In genomic region chr1:9289724-9290493, GRCh38 we compare ENCODE assay signal across 10 cellular contexts. TPM values are rescaled to one million over a fixed set of nuclear protein-coding genes. Genes with fewer than 3 reads are reported as not detected.
DNase-seq lines count a peak whose midpoint lies in the region; ATAC-seq and TF ChIP-seq lines count a peak whose summit lies in the region.
"Had no signal": no experiment of that assay in that cellular context is flagged by ENCODE, and none has a peak within 500 bp of the region (broad histone marks: within the 10 kb centered on the region; RNA-seq: fewer than 3 reads in every experiment).

No MANE protein-coding gene starts in this region.

- DNase-seq in H4 (ENCODE audit: low spot score) (peak; percentile 59), T-cell (no peak), foreskin fibroblast (peak; percentile 89 to 95), COLO829 (ENCODE audit: low spot score) (no peak)
- no peak for DNase-seq in activated T-helper 2 cell treated with anti-CD3 and anti-CD28 coated beads, Interferon-gamma antibody, Interleukin-2, Interleukin-4, amounts not matched to agents 10 μg/mL and 5 μg/mL and 100 μg/mL, durations not matched to agents 14 hours and 24 hours and 36 hours (ENCODE audit: low spot score)

- peak overlapping the region in 14 of 21 experiments; percentile 27 to 97 (median 65) for H3K27ac ChIP-seq in skin epidermis

- no peak for TF ChIP-seq CTCF in foreskin fibroblast (IDR thresholded peaks at IDR 0.05; ENCODE audit: low read depth, low read length)

- POLR2A ChIA-PET in T-cell (lab: Charles Lee), result interaction anchor here (0.5 to 0.6 kb wide), 3 partner anchors 13 to 1254 kb away, joined by 3 to 4 read pairs (median 4); no protein-coding TSS in a partner anchor

- intact Hi-C loops in activated T-helper 2 cell treated with anti-CD3 and anti-CD28 coated beads, Interferon-gamma antibody, Interleukin-2, Interleukin-4, amounts not matched to agents 10 μg/mL and 5 μg/mL and 100 μg/mL, durations not matched to agents 14 hours and 24 hours and 36 hours (cut with micrococcal nuclease), result loop anchor here (1.0 to 5.0 kb wide), 3 partner anchors 137 to 201 kb away; no protein-coding TSS in a partner anchor

- no peak overlapping the region for H3K4me3 Mint-ChIP-seq in T-cell
- H3K4me3 Mint-ChIP-seq in activated T-helper 2 cell treated with anti-CD3 and anti-CD28 coated beads, Interferon-gamma antibody, Interleukin-2, Interleukin-4, amounts not matched to agents 10 μg/mL and 5 μg/mL and 100 μg/mL, durations not matched to agents 14 hours and 24 hours and 36 hours (ENCODE audit: low read depth), result no peak overlapping the region
- H3K4me3 Mint-ChIP-seq: activated B cell treated with CpG ODN at 0.5 μM for 24 hours had no signal

- H3K4me1 Mint-ChIP-seq in T-cell, result peaks cover 12 to 30% (median 13%) of the 10 kb centered on the region in 3 donors
- H3K4me1 Mint-ChIP-seq in activated T-helper 2 cell treated with anti-CD3 and anti-CD28 coated beads, Interferon-gamma antibody, Interleukin-2, Interleukin-4, amounts not matched to agents 10 μg/mL and 5 μg/mL and 100 μg/mL, durations not matched to agents 14 hours and 24 hours and 36 hours (ENCODE audit: low read depth), result peaks cover 26% of the 10 kb centered on the region

- H3K27me3 Mint-ChIP-seq in T-cell, result no peaks in the 10 kb centered on the region
- no peaks in the 10 kb centered on the region for H3K27me3 Mint-ChIP-seq in activated T-helper 2 cell treated with anti-CD3 and anti-CD28 coated beads, Interferon-gamma antibody, Interleukin-2, Interleukin-4, amounts not matched to agents 10 μg/mL and 5 μg/mL and 100 μg/mL, durations not matched to agents 14 hours and 24 hours and 36 hours (ENCODE audit: low read depth)
- H3K27me3 Mint-ChIP-seq: activated B cell treated with CpG ODN at 0.5 μM for 24 hours had no signal

- CTCF ChIA-PET in T-cell (lab: Charles Lee), result interaction anchor here (0.5 to 2.6 kb wide), 12 partner anchors 17 to 651 kb away, joined by 3 to 44 read pairs (median 5); no protein-coding TSS in a partner anchor

- H3K4me3 ChIP-seq in foreskin fibroblast (ENCODE audit: low read depth in 1 of 2, low read length in 2 of 2) (no peak overlapping the region), skin epidermis (no peak overlapping the region)

- H3K36me3 Mint-ChIP-seq in T-cell, result peaks cover 3% of the 10 kb centered on the region
- H3K36me3 Mint-ChIP-seq in activated T-helper 2 cell treated with anti-CD3 and anti-CD28 coated beads, Interferon-gamma antibody, Interleukin-2, Interleukin-4, amounts not matched to agents 10 μg/mL and 5 μg/mL and 100 μg/mL, durations not matched to agents 14 hours and 24 hours and 36 hours (ENCODE audit: low read depth), result peaks cover 20% of the 10 kb centered on the region

- peak overlapping the region; percentile 64 to 66 for H3K27ac Mint-ChIP-seq in T-cell
- no peak overlapping the region for H3K27ac Mint-ChIP-seq in activated T-helper 2 cell treated with anti-CD3 and anti-CD28 coated beads, Interferon-gamma antibody, Interleukin-2, Interleukin-4, amounts not matched to agents 10 μg/mL and 5 μg/mL and 100 μg/mL, durations not matched to agents 14 hours and 24 hours and 36 hours
- H3K27ac Mint-ChIP-seq: activated B cell treated with CpG ODN at 0.5 μM for 24 hours had no signal

- no peak for ATAC-seq in T-cell (replicated peaks in 1 of 4)
- ATAC-seq in HG03457 (IDR thresholded peaks at IDR 0.05; ENCODE audit: unreplicated experiment), result no peak
- no peak for ATAC-seq in GM19463 (IDR thresholded peaks at IDR 0.05; ENCODE audit: unreplicated experiment)
- ATAC-seq: HCT116 had no signal

- peaks cover 4 to 17% (median 7%) of the 10 kb centered on the region in 3 donors for H3K9me3 Mint-ChIP-seq in T-cell
- H3K9me3 Mint-ChIP-seq in activated T-helper 2 cell treated with anti-CD3 and anti-CD28 coated beads, Interferon-gamma antibody, Interleukin-2, Interleukin-4, amounts not matched to agents 10 μg/mL and 5 μg/mL and 100 μg/mL, durations not matched to agents 14 hours and 24 hours and 36 hours, result peaks cover 38% of the 10 kb centered on the region

RNA-seq across cellular contexts. Expression of gene SPSB1, which starts 2.8 kb away (rescaled TPM):
- total RNA-seq in H4 (2014; rRNA removed; shearing (Covaris generic)), result 10.6 and 12.2 TPM in 2 replicates
- total RNA-seq in T-cell, result 1 to 10 TPM; 3.1 to 6.4 (median 5.4) TPM
- 7.1 and 7.5 TPM in 2 replicates for total RNA-seq in activated T-helper 2 cell treated with anti-CD3 and anti-CD28 coated beads, Interferon-gamma antibody, Interleukin-2, Interleukin-4, amounts not matched to agents 10 μg/mL and 5 μg/mL and 100 μg/mL, durations not matched to agents 14 hours and 24 hours and 36 hours

RNA-seq across cellular contexts. Expression of gene H6PD, which starts 55.3 kb away (rescaled TPM):
- total RNA-seq in H4 (2014; rRNA removed; shearing (Covaris generic)), result 10.0 and 10.3 TPM in 2 replicates
- total RNA-seq in T-cell, result 10 to 100 TPM; 17.6 to 26.5 (median 23.9) TPM
- total RNA-seq in activated T-helper 2 cell treated with anti-CD3 and anti-CD28 coated beads, Interferon-gamma antibody, Interleukin-2, Interleukin-4, amounts not matched to agents 10 μg/mL and 5 μg/mL and 100 μg/mL, durations not matched to agents 14 hours and 24 hours and 36 hours, result 27.1 and 28.0 TPM in 2 replicates

Comparison
In these comparisons a context has a peak if more than half of its experiments do, and no peak if none do; other contexts are left out.
1. DNase-seq: peak in H4 (single experiment) and foreskin fibroblast (2 of 2); none in T-cell (0 of 34), activated T-helper 2 cell treated with anti-CD3 and anti-CD28 coated beads, Interferon-gamma antibody, Interleukin-2, Interleukin-4, amounts not matched to agents 10 μg/mL and 5 μg/mL and 100 μg/mL, durations not matched to agents 14 hours and 24 hours and 36 hours (single experiment) and COLO829 (single experiment).